Comparison of ENCODE assay signal across 13 cellular contexts in genomic region chr4:139312552-139313332, GRCh38. TPM values are rescaled to one million over a fixed set of nuclear protein-coding genes. Genes with fewer than 3 reads are reported as not detected.
DNase-seq lines count a peak whose midpoint lies in the region; ATAC-seq and TF ChIP-seq lines count a peak whose summit lies in the region.
"Had no signal": no experiment of that assay in that cellular context is flagged by ENCODE, and none has a peak within 500 bp of the region (broad histone marks: within the 10 kb centered on the region; RNA-seq: fewer than 3 reads in every experiment).

No MANE protein-coding gene starts in this region.

- 90 to 97% methylated on average over 2 to 3 of the region's 3 CpGs for WGBS in endodermal cell (ENCODE audit: insufficient coverage in 1 of 2, insufficient read length in 1 of 2), 2 experiments

- no peaks in the 10 kb centered on the region for H3K9me2 ChIP-seq in MM.1S (replicated peaks; ENCODE audit: insufficient read depth, low read length)

- H3K4me3 Mint-ChIP-seq in activated naive CD8-positive, alpha-beta T cell, result peak overlapping the region; percentile 30
- H3K4me3 Mint-ChIP-seq in activated naive CD8-positive, alpha-beta T cell treated with anti-CD3 and anti-CD28 coated beads for 36 hours, result no peak overlapping the region
- no peak overlapping the region for H3K4me3 Mint-ChIP-seq in endodermal cell
- peak overlapping the region; percentile 18 for H3K4me3 Mint-ChIP-seq in stimulated activated memory B cell treated with anti-CD40 and anti-IgM and Interleukin-4, amounts not matched to agents 10 μg/mL and 1 μg/mL and 100 μg/mL, for 72 hours

- H3K27ac ChIP-seq in endodermal cell (ENCODE audit: low read depth, low read length) (no peak overlapping the region), MM.1S (ENCODE audit: low read length) (no peak overlapping the region)
- H3K27ac ChIP-seq: SJSA1 had no signal

- TF ChIP-seq CTCF in endodermal cell (conservative IDR thresholded peaks at IDR 0.05), result no peak
- no peak for TF ChIP-seq CTCF in MM.1S (IDR thresholded peaks at IDR 0.05; ENCODE audit: low read length)

- H3K79me2 ChIP-seq in MM.1S (ENCODE audit: low read length), result peaks cover 100% of the 10 kb centered on the region

- no peaks in the 10 kb centered on the region for H3K9me3 ChIP-seq in endodermal cell (ENCODE audit: control insufficient read depth, low read length)
- H3K9me3 ChIP-seq in MM.1S (replicated peaks; ENCODE audit: insufficient read depth, low read length), result no peaks in the 10 kb centered on the region
- H3K9me3 ChIP-seq: body of pancreas, SJSA1 had no signal

- no peak overlapping the region for H3K4me2 ChIP-seq in MM.1S (ENCODE audit: low read depth, low read length)

- ATAC-seq in stimulated activated memory B cell treated with anti-CD40 and anti-IgM and Interleukin-4, amounts not matched to agents 10 μg/mL and 1 μg/mL and 100 μg/mL, for 72 hours, result no peak
- ATAC-seq: body of pancreas had no signal

- H3K27ac Mint-ChIP-seq in activated naive CD8-positive, alpha-beta T cell, result peak overlapping the region; percentile 34
- no peak overlapping the region for H3K27ac Mint-ChIP-seq in activated naive CD8-positive, alpha-beta T cell treated with anti-CD3 and anti-CD28 coated beads for 36 hours
- H3K27ac Mint-ChIP-seq in endodermal cell, result peak overlapping the region; percentile 32
- peak overlapping the region; percentile 92 for H3K27ac Mint-ChIP-seq in stimulated activated memory B cell treated with anti-CD40 and anti-IgM and Interleukin-4, amounts not matched to agents 10 μg/mL and 1 μg/mL and 100 μg/mL, for 72 hours

- H3K36me3 Mint-ChIP-seq in activated naive CD8-positive, alpha-beta T cell, result peaks cover 9% of the 10 kb centered on the region
- H3K36me3 Mint-ChIP-seq in activated naive CD8-positive, alpha-beta T cell treated with anti-CD3 and anti-CD28 coated beads for 36 hours, result peaks cover 47% of the 10 kb centered on the region
- peaks cover 8% of the 10 kb centered on the region for H3K36me3 Mint-ChIP-seq in endodermal cell (ENCODE audit: low read depth)
- H3K36me3 Mint-ChIP-seq in stimulated activated memory B cell treated with anti-CD40 and anti-IgM and Interleukin-4, amounts not matched to agents 10 μg/mL and 1 μg/mL and 100 μg/mL, for 72 hours, result peaks cover 12% of the 10 kb centered on the region

- H3K4me1 Mint-ChIP-seq in activated naive CD8-positive, alpha-beta T cell (ENCODE audit: low read depth), result peaks cover 75% of the 10 kb centered on the region
- peaks cover 63% of the 10 kb centered on the region for H3K4me1 Mint-ChIP-seq in activated naive CD8-positive, alpha-beta T cell treated with anti-CD3 and anti-CD28 coated beads for 36 hours
- H3K4me1 Mint-ChIP-seq in endodermal cell, result peaks cover 44% of the 10 kb centered on the region
- H3K4me1 Mint-ChIP-seq in stimulated activated memory B cell treated with anti-CD40 and anti-IgM and Interleukin-4, amounts not matched to agents 10 μg/mL and 1 μg/mL and 100 μg/mL, for 72 hours, result peaks cover 75% of the 10 kb centered on the region

- no peak overlapping the region for H3K9ac ChIP-seq in endodermal cell (ENCODE audit: extremely low read depth, low read length, poor library complexity, severe bottlenecking)
- no peak overlapping the region for H3K9ac ChIP-seq in MM.1S (ENCODE audit: low read length)

- H3F3A ChIP-seq in MM.1S (ENCODE audit: insufficient read depth, low read length), result no peaks in the 10 kb centered on the region

- peaks cover 44% of the 10 kb centered on the region for H4K20me1 ChIP-seq in MM.1S (ENCODE audit: insufficient read depth, low read length)

- H2AFZ ChIP-seq in MM.1S (ENCODE audit: low read length), result no peak overlapping the region

- intact Hi-C loops in head of caudate nucleus (cut with DNase I), result no loop called here

- DNase-seq in activated naive CD8-positive, alpha-beta T cell treated with anti-CD3 and anti-CD28 coated beads for 36 hours, result no peak
- DNase-seq in OCI-M1 (lab: John Stamatoyannopoulos, UW) (peak; percentile 85), endodermal cell (no peak), GDM1 (lab: John Stamatoyannopoulos, UW) (no peak), head of caudate nucleus (no peak), MM.1S (no peak)
- DNase-seq: AML-193; body of pancreas; NCI-H345; stimulated activated CD4-positive, alpha-beta T cell treated with anti-CD3 and anti-CD28 coated beads, Interleukin-2, amount 100 ng/mL, for 24 hours had no signal

- H3K27me3 ChIP-seq in endodermal cell (ENCODE audit: control insufficient read depth, insufficient read depth, low read length, poor library complexity, severe bottlenecking) (no peaks in the 10 kb centered on the region), MM.1S (replicated peaks; ENCODE audit: insufficient read depth, low read length) (no peaks in the 10 kb centered on the region)
- H3K27me3 ChIP-seq: body of pancreas, SJSA1 had no signal

- no peaks in the 10 kb centered on the region for H3K4me1 ChIP-seq in endodermal cell (ENCODE audit: control insufficient read depth, insufficient read depth, low read length)
- H3K4me1 ChIP-seq in MM.1S (ENCODE audit: low read length), result peaks cover 3% of the 10 kb centered on the region; the same call in 1 of the 2 replicates
- H3K4me1 ChIP-seq: SJSA1 had no signal

- H3K4me3 ChIP-seq in endodermal cell (ENCODE audit: low read length) (no peak overlapping the region), MM.1S (ENCODE audit: low read length) (no peak overlapping the region)
- H3K4me3 ChIP-seq: body of pancreas, SJSA1 had no signal

- no peaks in the 10 kb centered on the region for H3K27me3 Mint-ChIP-seq in activated naive CD8-positive, alpha-beta T cell
- no peaks in the 10 kb centered on the region for H3K27me3 Mint-ChIP-seq in activated naive CD8-positive, alpha-beta T cell treated with anti-CD3 and anti-CD28 coated beads for 36 hours
- no peaks in the 10 kb centered on the region for H3K27me3 Mint-ChIP-seq in endodermal cell (ENCODE audit: insufficient read depth)
- no peaks in the 10 kb centered on the region for H3K27me3 Mint-ChIP-seq in stimulated activated memory B cell treated with anti-CD40 and anti-IgM and Interleukin-4, amounts not matched to agents 10 μg/mL and 1 μg/mL and 100 μg/mL, for 72 hours

- H3K36me3 ChIP-seq in endodermal cell (ENCODE audit: control insufficient read depth, insufficient read depth, low read length), result peaks cover 19% of the 10 kb centered on the region
- no peaks in the 10 kb centered on the region for H3K36me3 ChIP-seq in MM.1S (replicated peaks; ENCODE audit: insufficient read depth, low read length)

- no peaks in the 10 kb centered on the region for H3K9me3 Mint-ChIP-seq in activated naive CD8-positive, alpha-beta T cell (ENCODE audit: low read depth)
- peaks cover 8% of the 10 kb centered on the region for H3K9me3 Mint-ChIP-seq in activated naive CD8-positive, alpha-beta T cell treated with anti-CD3 and anti-CD28 coated beads for 36 hours
- no peaks in the 10 kb centered on the region for H3K9me3 Mint-ChIP-seq in endodermal cell
- H3K9me3 Mint-ChIP-seq in stimulated activated memory B cell treated with anti-CD40 and anti-IgM and Interleukin-4, amounts not matched to agents 10 μg/mL and 1 μg/mL and 100 μg/mL, for 72 hours, result no peaks in the 10 kb centered on the region

RNA-seq across cellular contexts. Expression of gene NDUFC1, which starts 10.5 kb away (rescaled TPM):
- 10 to 100 TPM; 61.3 to 65.3 TPM for total RNA-seq in activated naive CD8-positive, alpha-beta T cell treated with anti-CD3 and anti-CD28 coated beads for 36 hours
- total RNA-seq in endodermal cell, result 10 to 100 TPM; 54.2 to 64.5 TPM
- 84.0 TPM for polyA plus RNA-seq in endodermal cell (2013, experiment 1 of 2)
- 82.4 TPM for polyA plus RNA-seq in endodermal cell (2013, experiment 2 of 2)

RNA-seq across cellular contexts. Expression of gene NAA15, which starts 11.4 kb away (rescaled TPM):
- total RNA-seq in activated naive CD8-positive, alpha-beta T cell treated with anti-CD3 and anti-CD28 coated beads for 36 hours, result 100 to 1,000 TPM; 120 to 131 TPM
- 10 to 100 TPM; 64.7 to 78.9 TPM for total RNA-seq in endodermal cell
- 47.2 TPM for polyA plus RNA-seq in endodermal cell (2013, experiment 1 of 2)
- polyA plus RNA-seq in endodermal cell (2013, experiment 2 of 2), result 44.2 TPM

RNA-seq across cellular contexts. Expression of gene MGARP, which starts 32.7 kb away (rescaled TPM):
- total RNA-seq in activated naive CD8-positive, alpha-beta T cell treated with anti-CD3 and anti-CD28 coated beads for 36 hours, result under 1 TPM; 0.19 to 0.38 TPM
- total RNA-seq in endodermal cell, result 1 to 10 TPM in 1 of 2 donors, under 1 TPM in 1; 0.53 to 1.3 TPM
- polyA plus RNA-seq in endodermal cell (2013, experiment 1 of 2), result 1.2 TPM
- polyA plus RNA-seq in endodermal cell (2013, experiment 2 of 2), result 0.87 TPM

Comparison
In these comparisons a context has a peak if more than half of its experiments do, and no peak if none do; other contexts are left out.
1. H3K4me3 Mint-ChIP-seq: peak in activated naive CD8-positive, alpha-beta T cell (single experiment) and stimulated activated memory B cell treated with anti-CD40 and anti-IgM and Interleukin-4, amounts not matched to agents 10 μg/mL and 1 μg/mL and 100 μg/mL, for 72 hours (single experiment); none in activated naive CD8-positive, alpha-beta T cell treated with anti-CD3 and anti-CD28 coated beads for 36 hours (single experiment) and endodermal cell (single experiment).